Comparison of ENCODE assay signal across 8 cellular contexts in the genomic region with DNA sequence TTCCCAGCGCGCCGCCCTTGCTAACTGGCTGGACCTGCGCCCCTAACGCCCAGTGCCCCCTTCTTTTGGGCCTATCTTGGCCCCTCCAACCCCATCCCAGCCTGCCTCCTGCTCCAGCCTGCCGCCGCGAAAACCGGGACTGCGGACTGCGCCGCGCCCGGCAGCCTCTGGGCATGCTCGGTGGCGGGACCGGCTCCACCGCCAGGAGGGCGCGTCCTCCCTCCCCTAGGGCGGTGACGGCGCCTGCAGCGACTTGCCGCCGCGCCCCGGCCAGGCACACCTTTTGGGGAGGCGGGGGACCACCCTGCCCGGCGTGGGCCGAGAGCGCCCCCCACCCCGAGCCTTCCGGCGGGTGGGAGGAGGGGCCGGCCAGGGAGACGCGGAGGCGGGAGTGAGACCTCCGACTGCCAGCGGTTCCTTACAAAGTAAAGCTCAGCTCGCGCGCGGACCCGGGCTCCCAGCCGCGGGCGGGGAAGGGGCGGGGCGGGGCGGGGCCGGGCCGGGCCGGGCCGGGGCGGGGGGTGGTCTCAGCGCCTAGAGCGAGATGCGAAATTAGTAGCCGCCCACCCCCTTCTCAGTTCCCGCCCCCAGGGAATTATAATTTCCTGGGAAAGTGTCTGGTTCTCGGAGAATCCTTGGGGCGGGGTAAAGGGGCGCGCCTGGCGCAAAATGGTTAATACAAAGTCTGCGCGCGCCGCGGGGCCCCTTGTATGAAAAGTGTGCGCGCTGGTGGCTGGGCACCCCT.
A peak's percentile ranks its signal among the peaks of the same experiment; 100 is the strongest.
DNase-seq lines count a peak whose midpoint lies in the region; ATAC-seq and TF ChIP-seq lines count a peak whose summit lies in the region.

No MANE protein-coding gene starts in this region.

- H3K9ac ChIP-seq in HUES6 (ENCODE audit: low read length) = peak overlapping the region; percentile 80
- peak overlapping the region; percentile 82 for H3K9ac ChIP-seq in mammary epithelial cell (ENCODE audit: insufficient read depth, low read length)
- peak overlapping the region; percentile 76 to 81 (median 81) for H3K9ac ChIP-seq in skeletal muscle tissue (ENCODE audit: low read depth in 1 of 3, low read length in 3 of 3)

- H3K4me1 ChIP-seq in HUES6 (ENCODE audit: control insufficient read depth, insufficient read depth, low read length) (peaks cover 34% of the 10 kb centered on the region), PC-9 (replicated peaks; ENCODE audit: insufficient read depth) (peaks cover 42% of the 10 kb centered on the region), mammary epithelial cell (ENCODE audit: insufficient read depth, low read length) (peaks cover 51% of the 10 kb centered on the region), skeletal muscle tissue (ENCODE audit: control insufficient read depth in 3 of 3, insufficient read depth in 3 of 3, low read length in 3 of 3) (peaks cover 21 to 25% (median 22%) of the 10 kb centered on the region in 3 donors)

- H2AFZ ChIP-seq in PC-9 = peak overlapping the region; percentile 69
- H2AFZ ChIP-seq in mammary epithelial cell (ENCODE audit: low read depth, low read length) = peak overlapping the region; percentile 50

- CTCF ChIA-PET in PC-9 (lab: Charles Lee) = interaction anchor here (0.9 kb wide), 1 partner anchor 225 kb away, joined by 3 read pairs; a partner anchor contains a TSS
- CTCF ChIA-PET in mammary epithelial cell (lab: Charles Lee; ENCODE audit: low non-redundant PET) = interaction anchor here (0.6 kb wide), 1 partner anchor 37 kb away, joined by 3 read pairs; no protein-coding TSS in a partner anchor

- no peak; the same call in 1 of the 2 replicates for TF ChIP-seq CTCF in PC-9 (conservative IDR thresholded peaks at IDR 0.05)
- TF ChIP-seq CTCF in mammary epithelial cell (conservative IDR thresholded peaks at IDR 0.05 in 1 of 2, IDR thresholded peaks at IDR 0.05 in 1 of 2; ENCODE audit: extremely low read depth in 1 of 2, insufficient read depth in 1 of 2, low read depth in 1 of 2, low read length in 2 of 2) = peak in 1 of 2 donors; percentile 24

- peaks cover 35% of the 10 kb centered on the region for H3F3A ChIP-seq in PC-9 (ENCODE audit: insufficient read depth, low read depth)

- BruUV-seq in PC-9 (replicated peaks; lab: Mats Ljungman, UMichigan) (no TSS peak), mammary epithelial cell (replicated peaks; lab: Mats Ljungman, UMichigan) (TSS peak; percentile 35)

- H3K27me3 ChIP-seq in HUES6 (ENCODE audit: control insufficient read depth, insufficient read depth, low read length) (no peaks in the 10 kb centered on the region), PC-9 (ENCODE audit: insufficient read depth, low read depth) (no peaks in the 10 kb centered on the region), mammary epithelial cell (ENCODE audit: insufficient read depth, low read length) (no peaks in the 10 kb centered on the region), skeletal muscle tissue (ENCODE audit: control insufficient read depth in 3 of 3, insufficient read depth in 3 of 3, low read length in 3 of 3) (peaks cover 0 to 6% (median 0%) of the 10 kb centered on the region in 3 donors)

- dilution Hi-C loops in mammary epithelial cell (cut with HindIII; ENCODE audit: low sequenced_read_pairs) = no loop called here

- POLR2A ChIA-PET in PC-9 (lab: Charles Lee; ENCODE audit: unreplicated experiment) = interaction anchor here (0.6 to 1.1 kb wide), 11 partner anchors 12 to 346 kb away, joined by 3 to 8 read pairs (median 5); no protein-coding TSS in a partner anchor

- peak; percentile 62 for ATAC-seq in GM21576 (IDR thresholded peaks at IDR 0.05; ENCODE audit: unreplicated experiment)

- H3K27ac ChIP-seq in HUES6 (ENCODE audit: low read depth, low read length) (peak overlapping the region; percentile 69), PC-9 (peak overlapping the region; percentile 84), mammary epithelial cell (ENCODE audit: insufficient read depth, low read depth, low read length) (peak overlapping the region; percentile 93), skeletal muscle tissue (ENCODE audit: low read depth, low read length) (peak overlapping the region; percentile 88)

- H3K79me2 ChIP-seq in PC-9 (ENCODE audit: low read depth) = peaks cover 29% of the 10 kb centered on the region
- H3K79me2 ChIP-seq in mammary epithelial cell (ENCODE audit: insufficient read depth, low read length) = peaks cover 36% of the 10 kb centered on the region

- no peaks in the 10 kb centered on the region for H3K9me2 ChIP-seq in PC-9 (ENCODE audit: insufficient read depth)

- H4K20me1 ChIP-seq in PC-9 (ENCODE audit: insufficient read depth) (no peaks in the 10 kb centered on the region), mammary epithelial cell (ENCODE audit: insufficient read depth, low read length) (no peaks in the 10 kb centered on the region)

- in situ Hi-C loops in mammary epithelial cell (cut with MboI; ENCODE audit: low sequenced_read_pairs in 2 of 2) = no loop called here

- peak overlapping the region; percentile 91 for H3K4me3 ChIP-seq in HUES6 (ENCODE audit: low read depth, low read length)
- H3K4me3 ChIP-seq in PC-9 = peak overlapping the region; percentile 61
- peak overlapping the region; percentile 59 to 82 (median 71) for H3K4me3 ChIP-seq in mammary epithelial cell (replicated peaks in 1 of 3; ENCODE audit: insufficient read depth in 1 of 3, low read depth in 2 of 3, low read length in 3 of 3)
- peak overlapping the region; percentile 77 to 84 (median 83) for H3K4me3 ChIP-seq in skeletal muscle tissue (ENCODE audit: low read length in 3 of 3)

- DNase-seq in GDM1 (lab: John Stamatoyannopoulos, UW) = peak; percentile 68
- peak; percentile 75 to 98 for DNase-seq in PC-9
- peak; percentile 93 for DNase-seq in mammary epithelial cell
- DNase-seq in iPS-NIHi11 (ENCODE audit: low spot score) = peak; percentile 86
- no peak for DNase-seq in KG1 (lab: John Stamatoyannopoulos, UW)

- WGBS in mammary epithelial cell (ENCODE audit: low coverage, missing lambda C conversion rate) = 2% methylated on average over 18 of the region's 75 CpGs

- H3K9me3 ChIP-seq in HUES6 (ENCODE audit: control insufficient read depth, insufficient read depth, low read depth, low read length) (no peaks in the 10 kb centered on the region), PC-9 (ENCODE audit: insufficient read depth, low read depth) (0 out of 2 replicates have a peak, but pooled peaks cover 1% of the 10 kb centered on the region), mammary epithelial cell (replicated peaks; ENCODE audit: insufficient read depth, low read length) (no peaks in the 10 kb centered on the region), skeletal muscle tissue (ENCODE audit: control insufficient read depth in 3 of 3, low read length in 3 of 3) (no peaks in the 10 kb centered on the region)

- peak overlapping the region; percentile 90 for H3K4me2 ChIP-seq in PC-9
- H3K4me2 ChIP-seq in mammary epithelial cell (ENCODE audit: insufficient read depth, low read depth, low read length) = peak overlapping the region; percentile 96

- H3K36me3 ChIP-seq in HUES6 (ENCODE audit: control insufficient read depth, insufficient read depth, low read length) (no peaks in the 10 kb centered on the region), PC-9 (ENCODE audit: low read depth) (no peaks in the 10 kb centered on the region), mammary epithelial cell (ENCODE audit: insufficient read depth, low read length) (peaks cover 4% of the 10 kb centered on the region), skeletal muscle tissue (ENCODE audit: control insufficient read depth in 3 of 3, insufficient read depth in 3 of 3, low read length in 3 of 3) (peaks cover 0 to 1% (median 0%) of the 10 kb centered on the region in 3 donors)

- intact Hi-C loops in PC-9 (cut with micrococcal nuclease; ENCODE audit: unreplicated experiment) (loop anchor here (1.0 to 10.0 kb wide), 7 partner anchors 42 to 801 kb away; a partner anchor contains a TSS), mammary epithelial cell (cut with micrococcal nuclease) (loop anchor here (1.0 to 10.0 kb wide), 8 partner anchors 31 to 501 kb away; no protein-coding TSS in a partner anchor)
